ENCODE assay signal across 12 cellular contexts in the genomic region with DNA sequence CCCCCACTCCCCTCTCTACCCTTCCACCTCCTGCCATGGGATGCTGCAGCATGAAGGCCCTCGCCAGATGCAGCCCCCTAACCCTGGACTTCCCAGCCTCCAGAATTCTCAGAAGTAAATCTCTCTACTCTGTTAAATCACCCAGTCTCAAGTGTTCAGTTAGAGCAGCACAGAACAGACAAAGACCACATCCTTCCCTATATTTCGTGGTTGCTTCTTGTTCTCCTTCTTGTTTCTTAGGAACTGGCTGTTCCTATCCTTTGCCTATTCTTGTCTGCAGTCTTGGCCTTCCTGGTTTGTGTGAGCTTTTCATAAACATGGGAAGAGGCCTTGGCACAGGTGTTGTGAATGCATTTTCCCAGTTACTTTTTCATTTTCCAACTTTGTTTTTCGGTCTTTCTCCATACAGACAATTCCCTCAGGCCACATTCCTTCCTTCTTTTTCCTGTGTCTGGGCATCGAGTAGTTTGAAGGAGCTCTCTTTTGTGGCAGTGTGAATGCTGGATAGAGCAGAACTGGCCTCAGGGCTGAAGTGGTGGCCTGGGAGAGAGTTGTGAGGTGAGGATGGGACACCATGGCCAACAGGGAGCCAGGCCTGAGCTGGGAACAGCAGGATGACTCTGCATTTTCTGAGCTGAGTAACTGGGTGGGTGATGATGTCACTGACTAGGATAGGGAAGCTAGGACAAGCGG. TPM values are rescaled to one million over a fixed set of nuclear protein-coding genes. Genes with fewer than 3 reads are reported as not detected.
DNase-seq lines count a peak whose midpoint lies in the region; ATAC-seq, FAIRE-seq and TF ChIP-seq lines count a peak whose summit lies in the region.
"Had no signal": no experiment of that assay in that cellular context is flagged by ENCODE, and none has a peak within 500 bp of the region (broad histone marks: within the 10 kb centered on the region; RNA-seq: fewer than 3 reads in every experiment).

No MANE protein-coding gene starts in this region.

- H3K27me3 ChIP-seq in pancreas: no peaks in the 10 kb centered on the region

- H3K36me3 Mint-ChIP-seq in mesothelial cell of epicardium: no peaks in the 10 kb centered on the region

- intact Hi-C loops in pancreas (cut with DNase I): loop anchor here in 1 of 3 donors (10.0 kb wide), 1 partner anchor 71 kb away; a partner anchor contains a TSS

- peak overlapping the region; percentile 17 for H3K27ac ChIP-seq in C4-2B
- no peak overlapping the region for H3K27ac ChIP-seq in pancreas

- 75 to 84% methylated on average over 5 of the region's 5 CpGs for WGBS in pancreas, 2 donors

- no peaks in the 10 kb centered on the region for H3K9me3 ChIP-seq in pancreas

- H3K27ac Mint-ChIP-seq in mesothelial cell of epicardium: peak overlapping the region; percentile 82

- H3K4me1 ChIP-seq in pancreas: peaks cover 0 to 6% (median 0%) of the 10 kb centered on the region in 3 donors

- H3K36me3 ChIP-seq in pancreas: no peaks in the 10 kb centered on the region

- no peak for FAIRE-seq in pancreas (lab: Jason Lieb, UNC)

- H3K4me3 ChIP-seq in cardiac fibroblast (replicated peaks in 1 of 2; ENCODE audit: low read depth in 2 of 2, low read length in 2 of 2): no peak overlapping the region
- no peak overlapping the region for H3K4me3 ChIP-seq in pancreas

- H3K27me3 Mint-ChIP-seq in mesothelial cell of epicardium (ENCODE audit: low read depth): no peaks in the 10 kb centered on the region

- H3K4me3 Mint-ChIP-seq in mesothelial cell of epicardium: no peak overlapping the region

- ATAC-seq in HG03439 (IDR thresholded peaks at IDR 0.05; ENCODE audit: unreplicated experiment): no peak
- no peak for ATAC-seq in HG02678 (IDR thresholded peaks at IDR 0.05; ENCODE audit: unreplicated experiment)
- ATAC-seq in pancreas: no peak

- TF ChIP-seq CTCF in C4-2B (conservative IDR thresholded peaks at IDR 0.05) (no peak), cardiac fibroblast (IDR thresholded peaks at IDR 0.05; ENCODE audit: low read depth, low read length) (no peak), mesothelial cell of epicardium (IDR thresholded peaks at IDR 0.05; ENCODE audit: unreplicated experiment) (no peak), pancreas (IDR thresholded peaks at IDR 0.05) (no peak)

- peaks cover 25% of the 10 kb centered on the region for H3K4me1 Mint-ChIP-seq in mesothelial cell of epicardium

- no peaks in the 10 kb centered on the region for H3K9me3 Mint-ChIP-seq in mesothelial cell of epicardium

- peak; percentile 62 for DNase-seq in MV-4-11 (lab: John Stamatoyannopoulos, UW)
- peak; percentile 46 to 72 for DNase-seq in cardiac fibroblast (ENCODE audit: low read depth in 2 of 2)
- no peak for DNase-seq in mesothelial cell of epicardium (ENCODE audit: low spot score in 2 of 2, unreplicated experiment in 2 of 2)
- no peak for DNase-seq in amygdala (lab: John Stamatoyannopoulos, UW)
- DNase-seq in pancreas: no peak
- DNase-seq: activated T-cell treated with anti-CD3 and anti-CD28 coated beads, Interleukin-2, amount 50 U/mL, for 48 hours; DMS 273 treated with DMSO at 0.1 percent for 48 hours; NCI-H1092; Right ventricle myocardium superior had no signal

RNA-seq across cellular contexts. Expression of a gene that starts 21.1 kb away (rescaled TPM):
- total RNA-seq in mesothelial cell of epicardium (221 to 238 TPM (median 232 TPM) in 3 replicates), pancreas (10 to 100 TPM in 1 of 6 donors, 1 to 10 TPM in 2, under 1 TPM in 3; 0.42 to 28.4 (median 1.0) TPM)
- 1 to 10 TPM; 2.6 to 7.0 TPM for polyA plus RNA-seq in pancreas
- total RNA-seq: Right ventricle myocardium superior had no signal

RNA-seq across cellular contexts. Expression of a gene that starts 33.0 kb away (rescaled TPM):
- total RNA-seq in mesothelial cell of epicardium (0.40 to 0.79 TPM (median 0.40 TPM) in 3 replicates), pancreas (under 1 TPM in 2 of 6 donors, not detected in 4; 0.15 to 0.32 TPM)
- under 1 TPM; 0.05 to 0.61 TPM for polyA plus RNA-seq in pancreas
- total RNA-seq: Right ventricle myocardium superior had no signal

RNA-seq across cellular contexts. Expression of a gene that starts 43.2 kb away (rescaled TPM):
- total RNA-seq in mesothelial cell of epicardium (600 to 610 TPM (median 606 TPM) in 3 replicates), pancreas (100 to 1,000 TPM; 421 to 934 (median 592) TPM)
- 100 to 1,000 TPM; 316 to 590 TPM for polyA plus RNA-seq in pancreas

RNA-seq across cellular contexts. Expression of a gene that starts 58.8 kb away (rescaled TPM):
- total RNA-seq in mesothelial cell of epicardium (0.45 TPM in 1 of 3 replicates, not detected in the others), pancreas (under 1 TPM in 2 of 6 donors, not detected in 4; 0.26 to 0.28 TPM)
- polyA plus RNA-seq in pancreas: under 1 TPM; 0.30 to 0.38 TPM
- total RNA-seq: Right ventricle myocardium superior had no signal

Comparison
In these comparisons a context has a peak if more than half of its experiments do, and no peak if none do; other contexts are left out.
1. DNase-seq: peak in MV-4-11 (single experiment) and cardiac fibroblast (2 of 2); none in mesothelial cell of epicardium (0 of 2), amygdala (0 of 56) and pancreas (0 of 6).